In genomic region chr5:43019293-43019614, GRCh38 we compare ENCODE assay signal across 8 cellular contexts. TPM values are rescaled to one million over a fixed set of nuclear protein-coding genes. Genes with fewer than 3 reads are reported as not detected.
DNase-seq lines count a peak whose midpoint lies in the region; ATAC-seq and TF ChIP-seq lines count a peak whose summit lies in the region.

No MANE protein-coding gene starts in this region.

- WGBS in HUES64 = 4% methylated on average over 4 of the region's 6 CpGs

- intact Hi-C loops in colonic mucosa (cut with DNase I) (no loop called here), posterior cingulate gyrus (cut with DNase I) (no loop called here)

- no peak for ATAC-seq in naive thymus-derived CD8-positive, alpha-beta T cell

- no peaks in the 10 kb centered on the region for H3K9me3 Mint-ChIP-seq in naive thymus-derived CD8-positive, alpha-beta T cell

- H3K4me3 ChIP-seq in BE2C (ENCODE audit: low read depth, low read length) (peak overlapping the region; percentile 83), HUES64 (ENCODE audit: low read length) (peak overlapping the region; percentile 45), colonic mucosa (peak overlapping the region; percentile 55)

- peak overlapping the region; percentile 97 to 100 (median 100) for H3K27ac Mint-ChIP-seq in naive thymus-derived CD8-positive, alpha-beta T cell

- H3K27me3 Mint-ChIP-seq in naive thymus-derived CD8-positive, alpha-beta T cell = no peaks in the 10 kb centered on the region

- no peak for TF ChIP-seq CTCF in BE2C (IDR thresholded peaks at IDR 0.05; ENCODE audit: low read depth, low read length)
- no peak for TF ChIP-seq CTCF in colonic mucosa (IDR thresholded peaks at IDR 0.05)

- H3K9ac ChIP-seq in HUES64 (ENCODE audit: low read depth, low read length) = no peak overlapping the region
- H3K9ac ChIP-seq in colonic mucosa (ENCODE audit: low read depth in 2 of 2, low read length in 2 of 2) = peak overlapping the region; percentile 37 to 47

- H3K9me3 ChIP-seq in BE2C (no peaks in the 10 kb centered on the region), HUES64 (ENCODE audit: insufficient read depth, low read depth, low read length) (no peaks in the 10 kb centered on the region), colonic mucosa (no peaks in the 10 kb centered on the region)

- peaks cover 44% of the 10 kb centered on the region for H3K27me3 ChIP-seq in BE2C
- peaks cover 97% of the 10 kb centered on the region for H3K27me3 ChIP-seq in HUES64 (ENCODE audit: insufficient read depth, low read length)
- no peaks in the 10 kb centered on the region for H3K27me3 ChIP-seq in colonic mucosa

- H3K27ac ChIP-seq in HUES64 (ENCODE audit: low read depth, low read length) (no peak overlapping the region), colonic mucosa (peak overlapping the region; percentile 98)

- DNase-seq in BE2C = no peak
- DNase-seq in colonic mucosa = no peak
- DNase-seq in naive thymus-derived CD8-positive, alpha-beta T cell = peak in 1 of 10 donors; percentile 75
- DNase-seq in OCI-M1 (lab: John Stamatoyannopoulos, UW) = no peak
- no peak for DNase-seq in NCI-H187 (lab: John Stamatoyannopoulos, UW)
- no peak for DNase-seq in cerebellar cortex (ENCODE audit: low spot score)
- DNase-seq in posterior cingulate gyrus = no peak

- peak overlapping the region; percentile 94 to 99 (median 98) for H3K4me3 Mint-ChIP-seq in naive thymus-derived CD8-positive, alpha-beta T cell

- H3K4me1 ChIP-seq in BE2C (no peaks in the 10 kb centered on the region; the same call in 1 of the 2 replicates), HUES64 (ENCODE audit: insufficient read depth, low read length) (peaks cover 46% of the 10 kb centered on the region), colonic mucosa (no peaks in the 10 kb centered on the region)

- POLR2A ChIA-PET in naive thymus-derived CD8-positive, alpha-beta T cell (lab: Charles Lee) = interaction anchor here (0.7 to 16.3 kb wide), 22 partner anchors 9 to 1115 kb away, joined by 3 to 904 read pairs (median 15); partner anchors contain the start of genes ANXA2R, NNT, RIMOC1 and TMEM267

- H3K4me1 Mint-ChIP-seq in naive thymus-derived CD8-positive, alpha-beta T cell = peaks cover 20 to 47% (median 44%) of the 10 kb centered on the region in 4 donors

- peaks cover 0 to 5% (median 2%) of the 10 kb centered on the region in 3 donors for H3K36me3 Mint-ChIP-seq in naive thymus-derived CD8-positive, alpha-beta T cell

- no peaks in the 10 kb centered on the region for H3K36me3 ChIP-seq in BE2C
- H3K36me3 ChIP-seq in HUES64 (ENCODE audit: insufficient read depth, low read length) = no peaks in the 10 kb centered on the region
- no peaks in the 10 kb centered on the region for H3K36me3 ChIP-seq in colonic mucosa

RNA-seq across cellular contexts. Expression of gene ANXA2R, which starts 20.9 kb away (rescaled TPM):
- 7.1 TPM for polyA plus RNA-seq in BE2C (2012; ENCODE audit: insufficient read depth, insufficient read length, low read depth)
- polyA plus RNA-seq in HUES64 (2013, experiment 1 of 2) = 0.15 TPM
- not detected for polyA plus RNA-seq in HUES64 (2013, experiment 2 of 2)
- 1 to 10 TPM; 1.1 to 1.3 TPM for total RNA-seq in colonic mucosa
- 10 to 100 TPM; 65.9 to 72.7 TPM for total RNA-seq in naive thymus-derived CD8-positive, alpha-beta T cell
- 10 to 100 TPM; 51.5 to 69.8 (median 54.8) TPM for polyA plus RNA-seq in naive thymus-derived CD8-positive, alpha-beta T cell

Comparison
In these comparisons a context has a peak if more than half of its experiments do, and no peak if none do; other contexts are left out.
1. RNA of gene ANXA2R, which starts 20.9 kb away (total RNA-seq): 65.9 to 72.7 TPM in naive thymus-derived CD8-positive, alpha-beta T cell; 1.1 to 1.3 TPM in colonic mucosa; every median in the first group is over 10 times any median in the second.
2. Peak in every context shown above with its lines, with median percentiles within 50 percentile points of each other: H3K4me3 ChIP-seq.